In the genomic region with DNA sequence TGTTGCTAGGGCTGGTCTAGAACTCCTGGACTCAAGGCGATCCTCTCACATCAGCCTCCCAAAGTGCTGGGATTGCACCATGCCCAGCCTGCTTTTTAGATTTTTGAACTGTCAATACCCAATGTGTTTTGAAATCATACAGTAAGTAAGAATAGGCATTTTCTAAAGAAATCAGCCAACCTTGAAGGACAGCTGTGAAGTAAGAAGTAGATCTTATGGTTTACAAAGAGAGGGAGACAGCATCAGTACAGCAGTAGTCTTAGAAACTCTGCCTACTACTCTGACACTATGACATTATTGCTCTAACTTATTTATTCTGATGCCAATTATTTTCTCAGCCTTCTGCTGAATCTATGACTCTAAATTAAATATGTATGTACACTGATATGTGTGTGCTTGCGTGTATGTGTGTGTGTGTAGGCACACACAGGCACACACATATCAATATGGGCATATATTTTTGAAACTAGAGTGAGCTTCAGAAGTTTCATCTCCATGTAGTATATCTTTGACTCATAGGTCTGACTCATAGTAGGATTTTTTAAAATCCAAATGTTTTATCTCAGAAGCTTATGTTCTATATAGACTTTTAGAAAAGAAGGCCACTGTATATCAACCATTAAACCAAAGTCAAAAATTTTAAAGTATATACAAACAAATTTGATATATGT, we compare ENCODE assay signal across 15 cellular contexts.
A peak's percentile ranks its signal among the peaks of the same experiment; 100 is the strongest.
DNase-seq lines count a peak whose midpoint lies in the region; ATAC-seq, FAIRE-seq and TF ChIP-seq lines count a peak whose summit lies in the region.
"Had no signal": no experiment of that assay in that cellular context is flagged by ENCODE, and none has a peak within 500 bp of the region (broad histone marks: within the 10 kb centered on the region; RNA-seq: fewer than 3 reads in every experiment).

No MANE protein-coding gene starts in this region.

- no peak for TF ChIP-seq POLR2A in GM12891 (IDR thresholded peaks at IDR 0.05; ENCODE audit: low read depth, low read length)
- no peak for TF ChIP-seq POLR2A in Peyer's patch (IDR thresholded peaks at IDR 0.05)

- no peak overlapping the region for H3K4me3 Mint-ChIP-seq in CD8-positive, alpha-beta memory T cell
- H3K4me3 Mint-ChIP-seq: activated naive CD4-positive, alpha-beta T cell treated with anti-CD3 and anti-CD28 coated beads, Interleukin-2, amount 50 U/mL, for 24 hours had no signal

- no peak overlapping the region for H3K27ac Mint-ChIP-seq in CD8-positive, alpha-beta memory T cell
- H3K27ac Mint-ChIP-seq: activated naive CD4-positive, alpha-beta T cell treated with anti-CD3 and anti-CD28 coated beads, Interleukin-2, amount 50 U/mL, for 24 hours had no signal

- DNase-seq in GM12891 (ENCODE audit: insufficient read length, low spot score) (no peak), NCI-H524 treated with DMSO at 0.1 percent for 48 hours (lab: John Stamatoyannopoulos, UW) (no peak), Peyer's patch (no peak)
- no peak for DNase-seq in CD8-positive, alpha-beta memory T cell
- DNase-seq: activated CD8-positive, alpha-beta memory T cell treated with anti-CD3 and anti-CD28 coated beads for 24 hours; cerebellar nuclear complex; DMS79 treated with DMSO at 0.1 percent for 48 hours; OCI-M1; T-helper 1 cell had no signal

- no peaks in the 10 kb centered on the region for H3K4me1 ChIP-seq in CD8-positive, alpha-beta memory T cell (ENCODE audit: insufficient read depth, low read length)
- H3K4me1 ChIP-seq in Peyer's patch, result no peaks in the 10 kb centered on the region
- H3K4me1 ChIP-seq: esophagus muscularis mucosa had no signal

- no peaks in the 10 kb centered on the region for H3K9me3 ChIP-seq in CD8-positive, alpha-beta memory T cell (ENCODE audit: low read length)
- no peaks in the 10 kb centered on the region for H3K9me3 ChIP-seq in Peyer's patch
- H3K9me3 ChIP-seq: esophagus muscularis mucosa had no signal

- no peaks in the 10 kb centered on the region for H3K27me3 ChIP-seq in CD8-positive, alpha-beta memory T cell (ENCODE audit: insufficient read depth, low read length, poor library complexity, severe bottlenecking)
- H3K27me3 ChIP-seq in Peyer's patch, result no peaks in the 10 kb centered on the region
- H3K27me3 ChIP-seq: esophagus muscularis mucosa had no signal

- no peaks in the 10 kb centered on the region for H3K27me3 Mint-ChIP-seq in CD8-positive, alpha-beta memory T cell
- H3K27me3 Mint-ChIP-seq: activated naive CD4-positive, alpha-beta T cell treated with anti-CD3 and anti-CD28 coated beads, Interleukin-2, amount 50 U/mL, for 24 hours had no signal

- peak; percentile 69 for FAIRE-seq in GM12891 (lab: Jason Lieb, UNC)

- no peaks in the 10 kb centered on the region for H3K36me3 ChIP-seq in CD8-positive, alpha-beta memory T cell (ENCODE audit: insufficient read depth, low read length)
- H3K36me3 ChIP-seq in Peyer's patch, result no peaks in the 10 kb centered on the region
- H3K36me3 ChIP-seq: esophagus muscularis mucosa had no signal

- H3K27ac ChIP-seq in CD8-positive, alpha-beta memory T cell (ENCODE audit: low read depth, low read length), result no peak overlapping the region
- H3K27ac ChIP-seq in Peyer's patch, result no peak overlapping the region
- H3K27ac ChIP-seq: esophagus muscularis mucosa had no signal

- peak; percentile 70 for ATAC-seq in GM19455 (IDR thresholded peaks at IDR 0.05; ENCODE audit: unreplicated experiment)
- peak; percentile 68 for ATAC-seq in HG02763 (IDR thresholded peaks at IDR 0.05; ENCODE audit: unreplicated experiment)
- peak; percentile 67 for ATAC-seq in HG03521 (IDR thresholded peaks at IDR 0.05; ENCODE audit: unreplicated experiment)
- no peak for ATAC-seq in GM18520 (IDR thresholded peaks at IDR 0.05; ENCODE audit: unreplicated experiment)

- CTCF ChIA-PET in CD8-positive, alpha-beta memory T cell (lab: Charles Lee), result no interaction called here

- POLR2A ChIA-PET in CD8-positive, alpha-beta memory T cell (lab: Charles Lee), result no interaction called here

- no peaks in the 10 kb centered on the region for H3K9me3 Mint-ChIP-seq in CD8-positive, alpha-beta memory T cell
- H3K9me3 Mint-ChIP-seq: activated naive CD4-positive, alpha-beta T cell treated with anti-CD3 and anti-CD28 coated beads, Interleukin-2, amount 50 U/mL, for 24 hours had no signal

- no peaks in the 10 kb centered on the region for H3K4me1 Mint-ChIP-seq in CD8-positive, alpha-beta memory T cell
- H3K4me1 Mint-ChIP-seq: activated naive CD4-positive, alpha-beta T cell treated with anti-CD3 and anti-CD28 coated beads, Interleukin-2, amount 50 U/mL, for 24 hours had no signal

- H3K4me3 ChIP-seq in CD8-positive, alpha-beta memory T cell (ENCODE audit: low read length), result no peak overlapping the region
- no peak overlapping the region for H3K4me3 ChIP-seq in Peyer's patch
- H3K4me3 ChIP-seq: esophagus muscularis mucosa had no signal

- H3K36me3 Mint-ChIP-seq in CD8-positive, alpha-beta memory T cell, result no peaks in the 10 kb centered on the region
- H3K36me3 Mint-ChIP-seq: activated naive CD4-positive, alpha-beta T cell treated with anti-CD3 and anti-CD28 coated beads, Interleukin-2, amount 50 U/mL, for 24 hours had no signal

- TF ChIP-seq CTCF in Peyer's patch (IDR thresholded peaks at IDR 0.05), result no peak

TF ChIP-seq in GM12891, 5 proteins besides CTCF, POLR2A, EP300 and RAD21:
- TF ChIP-seq SPI1 (IDR thresholded peaks at IDR 0.05; ENCODE audit: low read depth, low read length), result no peak
- no peak for TF ChIP-seq PAX5 (IDR thresholded peaks at IDR 0.05; ENCODE audit: insufficient read depth, low read length, severe bottlenecking)
- TF ChIP-seq POU2F2 (IDR thresholded peaks at IDR 0.05; ENCODE audit: low read depth, low read length), result no peak
- TF ChIP-seq POLR2AphosphoS5 (IDR thresholded peaks at IDR 0.05; ENCODE audit: low read depth, low read length), result no peak
- TF ChIP-seq TAF1 (IDR thresholded peaks at IDR 0.05; ENCODE audit: low read depth, low read length), result no peak
